Comparison of ENCODE assay signal across 1 cellular context in the genomic region with DNA sequence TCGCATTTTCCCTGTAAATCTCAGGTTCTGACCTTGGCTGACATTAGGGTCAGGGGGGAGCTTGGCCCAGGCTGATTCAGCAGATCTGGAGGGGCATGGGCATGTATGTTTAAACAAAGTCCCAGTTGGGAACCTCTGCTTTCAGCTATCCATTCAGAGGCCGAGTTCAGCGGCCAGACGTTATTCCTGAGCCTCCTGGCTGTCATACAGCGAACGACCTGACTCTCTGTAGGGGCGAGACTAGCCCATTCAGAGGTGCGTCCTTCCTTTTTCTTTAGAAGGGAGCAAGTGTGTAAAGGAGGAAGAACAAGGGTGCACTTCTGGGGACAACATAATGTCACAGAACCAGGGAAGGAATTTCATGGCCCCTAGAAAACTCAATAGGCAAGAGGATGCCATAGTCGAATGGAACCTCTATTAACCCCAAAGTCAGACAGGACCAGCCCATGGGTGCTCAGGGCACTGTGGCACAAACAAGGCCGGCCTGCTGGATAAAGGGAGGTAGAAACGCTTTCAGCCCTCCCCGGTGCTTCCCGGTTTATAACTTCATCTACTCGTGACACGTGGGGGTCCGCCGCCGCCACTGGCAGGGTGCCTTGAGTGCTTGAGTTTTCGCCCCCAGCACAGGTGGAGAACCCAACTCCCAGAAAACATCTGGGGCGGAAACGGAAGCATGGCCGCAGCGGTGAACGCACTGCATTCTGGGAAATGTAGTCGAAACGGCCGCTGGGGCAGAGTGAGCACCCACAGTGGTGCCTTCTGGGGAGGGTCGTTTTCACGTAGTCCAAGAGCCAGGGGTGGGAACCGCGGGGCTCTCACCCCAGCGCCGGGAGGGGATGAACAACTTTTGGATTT.
TF ChIP-seq lines count a peak whose summit lies in the region.

No MANE protein-coding gene starts in this region.

TF ChIP-seq in K562, 482 proteins besides CTCF, POLR2A, EP300 and RAD21 (continued from another document and continues in another):
- TF ChIP-seq, protein P1, sequence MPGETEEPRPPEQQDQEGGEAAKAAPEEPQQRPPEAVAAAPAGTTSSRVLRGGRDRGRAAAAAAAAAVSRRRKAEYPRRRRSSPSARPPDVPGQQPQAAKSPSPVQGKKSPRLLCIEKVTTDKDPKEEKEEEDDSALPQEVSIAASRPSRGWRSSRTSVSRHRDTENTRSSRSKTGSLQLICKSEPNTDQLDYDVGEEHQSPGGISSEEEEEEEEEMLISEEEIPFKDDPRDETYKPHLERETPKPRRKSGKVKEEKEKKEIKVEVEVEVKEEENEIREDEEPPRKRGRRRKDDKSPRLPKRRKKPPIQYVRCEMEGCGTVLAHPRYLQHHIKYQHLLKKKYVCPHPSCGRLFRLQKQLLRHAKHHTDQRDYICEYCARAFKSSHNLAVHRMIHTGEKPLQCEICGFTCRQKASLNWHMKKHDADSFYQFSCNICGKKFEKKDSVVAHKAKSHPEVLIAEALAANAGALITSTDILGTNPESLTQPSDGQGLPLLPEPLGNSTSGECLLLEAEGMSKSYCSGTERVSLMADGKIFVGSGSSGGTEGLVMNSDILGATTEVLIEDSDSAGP (CRISPR knock-in tag; IDR thresholded peaks at IDR 0.05), result no peak
- TF ChIP-seq, protein P2, sequence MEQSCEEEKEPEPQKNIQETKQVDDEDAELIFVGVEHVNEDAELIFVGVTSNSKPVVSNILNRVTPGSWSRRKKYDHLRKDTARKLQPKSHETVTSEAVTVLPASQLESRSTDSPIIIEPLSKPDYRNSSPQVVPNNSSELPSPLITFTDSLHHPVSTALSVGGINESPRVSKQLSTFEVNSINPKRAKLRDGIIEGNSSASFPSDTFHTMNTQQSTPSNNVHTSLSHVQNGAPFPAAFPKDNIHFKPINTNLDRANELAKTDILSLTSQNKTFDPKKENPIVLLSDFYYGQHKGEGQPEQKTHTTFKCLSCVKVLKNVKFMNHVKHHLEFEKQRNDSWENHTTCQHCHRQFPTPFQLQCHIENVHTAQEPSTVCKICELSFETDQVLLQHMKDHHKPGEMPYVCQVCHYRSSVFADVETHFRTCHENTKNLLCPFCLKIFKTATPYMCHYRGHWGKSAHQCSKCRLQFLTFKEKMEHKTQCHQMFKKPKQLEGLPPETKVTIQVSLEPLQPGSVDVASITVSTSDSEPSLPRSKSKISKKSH (CRISPR knock-in tag; IDR thresholded peaks at IDR 0.05), result no peak
- TF ChIP-seq ZNF584 (CRISPR knock-in tag; IDR thresholded peaks at IDR 0.05; ENCODE audit: low read depth) (peak; percentile 24; the same call in 1 of the 2 replicates), ELF2 (CRISPR knock-in tag; IDR thresholded peaks at IDR 0.05) (peak; percentile 62; the same call in 1 of the 2 replicates), ZNF75A (CRISPR knock-in tag; IDR thresholded peaks at IDR 0.05) (no peak), SMC3 (conservative IDR thresholded peaks at IDR 0.05; ENCODE audit: insufficient read depth, low read depth, low read length) (no peak), PHB2 (IDR thresholded peaks at IDR 0.05; ENCODE audit: low read depth) (no peak), ZC3H11A (IDR thresholded peaks at IDR 0.05; ENCODE audit: low read depth, low read length) (0 out of 2 replicates have a peak, but pooled peaks have one; percentile 21), TSC22D4 (tag; IDR thresholded peaks at IDR 0.05) (no peak), PCBP2 (IDR thresholded peaks at IDR 0.05; ENCODE audit: low read depth, low read length, poor library complexity, severe bottlenecking) (no peak), RBM34 (IDR thresholded peaks at IDR 0.05; ENCODE audit: borderline replicate concordance, insufficient read depth, low read length) (no peak), CHCHD3 (CRISPR knock-in tag; IDR thresholded peaks at IDR 0.05) (no peak), SIX5 (IDR thresholded peaks at IDR 0.05; ENCODE audit: borderline replicate concordance in 1 of 2, insufficient read depth in 1 of 2, low read depth in 1 of 2, low read length in 2 of 2) (peak; percentile 73 to 83), NCOR1 (IDR thresholded peaks at IDR 0.05) (no peak), HMG20A (CRISPR knock-in tag; conservative IDR thresholded peaks at IDR 0.05) (no peak), ETV6 (IDR thresholded peaks at IDR 0.05; ENCODE audit: borderline replicate concordance in 1 of 2, low read depth in 2 of 2, low read length in 1 of 2) (no peak), ETV6 (CRISPR knock-in tag; IDR thresholded peaks at IDR 0.05; ENCODE audit: borderline replicate concordance) (no peak), FOXK2 (conservative IDR thresholded peaks at IDR 0.05 in 1 of 2, IDR thresholded peaks at IDR 0.05 in 1 of 2; ENCODE audit: low read depth in 2 of 2) (no peak), NCOA6 (IDR thresholded peaks at IDR 0.05) (no peak), LARP7 (IDR thresholded peaks at IDR 0.05) (no peak), MTF1 (CRISPR knock-in tag; IDR thresholded peaks at IDR 0.05; ENCODE audit: borderline replicate concordance) (no peak), ZNF785 (CRISPR knock-in tag; IDR thresholded peaks at IDR 0.05) (no peak), ZNF146 (CRISPR knock-in tag; IDR thresholded peaks at IDR 0.05; ENCODE audit: unreplicated experiment) (no peak), ZFP30 (CRISPR knock-in tag; IDR thresholded peaks at IDR 0.05; ENCODE audit: borderline replicate concordance) (no peak), ZNF76 (CRISPR knock-in tag; IDR thresholded peaks at IDR 0.05; ENCODE audit: borderline replicate concordance) (no peak), HDAC6 (IDR thresholded peaks at IDR 0.05; ENCODE audit: low read depth, low read length) (no peak), ZNF165 (CRISPR knock-in tag; IDR thresholded peaks at IDR 0.05; ENCODE audit: borderline replicate concordance) (no peak)
- TF ChIP-seq, protein P3, sequence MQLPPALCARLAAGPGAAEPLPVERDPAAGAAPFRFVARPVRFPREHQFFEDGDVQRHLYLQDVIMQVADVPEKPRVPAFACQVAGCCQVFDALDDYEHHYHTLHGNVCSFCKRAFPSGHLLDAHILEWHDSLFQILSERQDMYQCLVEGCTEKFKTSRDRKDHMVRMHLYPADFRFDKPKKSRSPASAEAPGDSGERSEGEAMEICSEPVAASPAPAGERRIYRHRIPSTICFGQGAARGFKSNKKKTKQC (CRISPR knock-in tag; IDR thresholded peaks at IDR 0.05), result peak; percentile 45; the same call in 1 of the 2 replicates
- TF ChIP-seq, protein P4, sequence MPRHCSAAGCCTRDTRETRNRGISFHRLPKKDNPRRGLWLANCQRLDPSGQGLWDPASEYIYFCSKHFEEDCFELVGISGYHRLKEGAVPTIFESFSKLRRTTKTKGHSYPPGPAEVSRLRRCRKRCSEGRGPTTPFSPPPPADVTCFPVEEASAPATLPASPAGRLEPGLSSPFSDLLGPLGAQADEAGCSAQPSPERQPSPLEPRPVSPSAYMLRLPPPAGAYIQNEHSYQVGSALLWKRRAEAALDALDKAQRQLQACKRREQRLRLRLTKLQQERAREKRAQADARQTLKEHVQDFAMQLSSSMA (CRISPR knock-in tag; IDR thresholded peaks at IDR 0.05), result no peak
- TF ChIP-seq, protein P5, sequence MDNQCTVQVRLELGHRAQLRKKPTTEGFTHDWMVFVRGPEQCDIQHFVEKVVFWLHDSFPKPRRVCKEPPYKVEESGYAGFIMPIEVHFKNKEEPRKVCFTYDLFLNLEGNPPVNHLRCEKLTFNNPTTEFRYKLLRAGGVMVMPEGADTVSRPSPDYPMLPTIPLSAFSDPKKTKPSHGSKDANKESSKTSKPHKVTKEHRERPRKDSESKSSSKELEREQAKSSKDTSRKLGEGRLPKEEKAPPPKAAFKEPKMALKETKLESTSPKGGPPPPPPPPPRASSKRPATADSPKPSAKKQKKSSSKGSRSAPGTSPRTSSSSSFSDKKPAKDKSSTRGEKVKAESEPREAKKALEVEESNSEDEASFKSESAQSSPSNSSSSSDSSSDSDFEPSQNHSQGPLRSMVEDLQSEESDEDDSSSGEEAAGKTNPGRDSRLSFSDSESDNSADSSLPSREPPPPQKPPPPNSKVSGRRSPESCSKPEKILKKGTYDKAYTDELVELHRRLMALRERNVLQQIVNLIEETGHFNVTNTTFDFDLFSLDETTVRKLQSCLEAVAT (IDR thresholded peaks at IDR 0.05), result no peak
- TF ChIP-seq, protein P6, sequence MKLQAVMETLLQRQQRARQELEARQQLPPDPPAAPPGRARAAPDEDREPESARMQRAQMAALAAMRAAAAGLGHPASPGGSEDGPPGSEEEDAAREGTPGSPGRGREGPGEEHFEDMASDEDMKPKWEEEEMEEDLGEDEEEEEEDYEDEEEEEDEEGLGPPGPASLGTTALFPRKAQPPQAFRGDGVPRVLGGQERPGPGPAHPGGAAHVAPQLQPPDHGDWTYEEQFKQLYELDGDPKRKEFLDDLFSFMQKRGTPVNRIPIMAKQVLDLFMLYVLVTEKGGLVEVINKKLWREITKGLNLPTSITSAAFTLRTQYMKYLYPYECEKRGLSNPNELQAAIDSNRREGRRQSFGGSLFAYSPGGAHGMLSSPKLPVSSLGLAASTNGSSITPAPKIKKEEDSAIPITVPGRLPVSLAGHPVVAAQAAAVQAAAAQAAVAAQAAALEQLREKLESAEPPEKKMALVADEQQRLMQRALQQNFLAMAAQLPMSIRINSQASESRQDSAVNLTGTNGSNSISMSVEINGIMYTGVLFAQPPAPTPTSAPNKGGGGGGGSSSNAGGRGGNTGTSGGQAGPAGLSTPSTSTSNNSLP (IDR thresholded peaks at IDR 0.05; ENCODE audit: borderline replicate concordance, low read depth, low read length), result no peak
- TF ChIP-seq, protein P7, sequence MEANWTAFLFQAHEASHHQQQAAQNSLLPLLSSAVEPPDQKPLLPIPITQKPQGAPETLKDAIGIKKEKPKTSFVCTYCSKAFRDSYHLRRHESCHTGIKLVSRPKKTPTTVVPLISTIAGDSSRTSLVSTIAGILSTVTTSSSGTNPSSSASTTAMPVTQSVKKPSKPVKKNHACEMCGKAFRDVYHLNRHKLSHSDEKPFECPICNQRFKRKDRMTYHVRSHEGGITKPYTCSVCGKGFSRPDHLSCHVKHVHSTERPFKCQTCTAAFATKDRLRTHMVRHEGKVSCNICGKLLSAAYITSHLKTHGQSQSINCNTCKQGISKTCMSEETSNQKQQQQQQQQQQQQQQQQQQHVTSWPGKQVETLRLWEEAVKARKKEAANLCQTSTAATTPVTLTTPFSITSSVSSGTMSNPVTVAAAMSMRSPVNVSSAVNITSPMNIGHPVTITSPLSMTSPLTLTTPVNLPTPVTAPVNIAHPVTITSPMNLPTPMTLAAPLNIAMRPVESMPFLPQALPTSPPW (CRISPR knock-in tag; IDR thresholded peaks at IDR 0.05), result peak; percentile 40; the same call in 1 of the 2 replicates
- TF ChIP-seq, protein P8, sequence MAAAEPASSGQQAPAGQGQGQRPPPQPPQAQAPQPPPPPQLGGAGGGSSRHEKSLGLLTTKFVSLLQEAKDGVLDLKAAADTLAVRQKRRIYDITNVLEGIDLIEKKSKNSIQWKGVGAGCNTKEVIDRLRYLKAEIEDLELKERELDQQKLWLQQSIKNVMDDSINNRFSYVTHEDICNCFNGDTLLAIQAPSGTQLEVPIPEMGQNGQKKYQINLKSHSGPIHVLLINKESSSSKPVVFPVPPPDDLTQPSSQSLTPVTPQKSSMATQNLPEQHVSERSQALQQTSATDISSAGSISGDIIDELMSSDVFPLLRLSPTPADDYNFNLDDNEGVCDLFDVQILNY (CRISPR knock-in tag; IDR thresholded peaks at IDR 0.05), result no peak
- TF ChIP-seq, protein P9, sequence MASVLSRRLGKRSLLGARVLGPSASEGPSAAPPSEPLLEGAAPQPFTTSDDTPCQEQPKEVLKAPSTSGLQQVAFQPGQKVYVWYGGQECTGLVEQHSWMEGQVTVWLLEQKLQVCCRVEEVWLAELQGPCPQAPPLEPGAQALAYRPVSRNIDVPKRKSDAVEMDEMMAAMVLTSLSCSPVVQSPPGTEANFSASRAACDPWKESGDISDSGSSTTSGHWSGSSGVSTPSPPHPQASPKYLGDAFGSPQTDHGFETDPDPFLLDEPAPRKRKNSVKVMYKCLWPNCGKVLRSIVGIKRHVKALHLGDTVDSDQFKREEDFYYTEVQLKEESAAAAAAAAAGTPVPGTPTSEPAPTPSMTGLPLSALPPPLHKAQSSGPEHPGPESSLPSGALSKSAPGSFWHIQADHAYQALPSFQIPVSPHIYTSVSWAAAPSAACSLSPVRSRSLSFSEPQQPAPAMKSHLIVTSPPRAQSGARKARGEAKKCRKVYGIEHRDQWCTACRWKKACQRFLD (CRISPR knock-in tag; IDR thresholded peaks at IDR 0.05), result no peak
- TF ChIP-seq, protein P10, sequence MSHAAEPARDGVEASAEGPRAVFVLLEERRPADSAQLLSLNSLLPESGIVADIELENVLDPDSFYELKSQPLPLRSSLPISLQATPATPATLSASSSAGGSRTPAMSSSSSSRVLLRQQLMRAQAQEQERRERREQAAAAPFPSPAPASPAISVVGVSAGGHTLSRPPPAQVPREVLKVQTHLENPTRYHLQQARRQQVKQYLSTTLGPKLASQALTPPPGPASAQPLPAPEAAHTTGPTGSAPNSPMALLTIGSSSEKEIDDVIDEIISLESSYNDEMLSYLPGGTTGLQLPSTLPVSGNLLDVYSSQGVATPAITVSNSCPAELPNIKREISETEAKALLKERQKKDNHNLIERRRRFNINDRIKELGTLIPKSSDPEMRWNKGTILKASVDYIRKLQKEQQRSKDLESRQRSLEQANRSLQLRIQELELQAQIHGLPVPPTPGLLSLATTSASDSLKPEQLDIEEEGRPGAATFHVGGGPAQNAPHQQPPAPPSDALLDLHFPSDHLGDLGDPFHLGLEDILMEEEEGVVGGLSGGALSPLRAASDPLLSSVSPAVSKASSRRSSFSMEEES (CRISPR knock-in tag; IDR thresholded peaks at IDR 0.05), result no peak
- TF ChIP-seq, protein P11, sequence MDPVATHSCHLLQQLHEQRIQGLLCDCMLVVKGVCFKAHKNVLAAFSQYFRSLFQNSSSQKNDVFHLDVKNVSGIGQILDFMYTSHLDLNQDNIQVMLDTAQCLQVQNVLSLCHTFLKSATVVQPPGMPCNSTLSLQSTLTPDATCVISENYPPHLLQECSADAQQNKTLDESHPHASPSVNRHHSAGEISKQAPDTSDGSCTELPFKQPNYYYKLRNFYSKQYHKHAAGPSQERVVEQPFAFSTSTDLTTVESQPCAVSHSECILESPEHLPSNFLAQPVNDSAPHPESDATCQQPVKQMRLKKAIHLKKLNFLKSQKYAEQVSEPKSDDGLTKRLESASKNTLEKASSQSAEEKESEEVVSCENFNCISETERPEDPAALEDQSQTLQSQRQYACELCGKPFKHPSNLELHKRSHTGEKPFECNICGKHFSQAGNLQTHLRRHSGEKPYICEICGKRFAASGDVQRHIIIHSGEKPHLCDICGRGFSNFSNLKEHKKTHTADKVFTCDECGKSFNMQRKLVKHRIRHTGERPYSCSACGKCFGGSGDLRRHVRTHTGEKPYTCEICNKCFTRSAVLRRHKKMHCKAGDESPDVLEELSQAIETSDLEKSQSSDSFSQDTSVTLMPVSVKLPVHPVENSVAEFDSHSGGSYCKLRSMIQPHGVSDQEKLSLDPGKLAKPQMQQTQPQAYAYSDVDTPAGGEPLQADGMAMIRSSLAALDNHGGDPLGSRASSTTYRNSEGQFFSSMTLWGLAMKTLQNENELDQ (CRISPR knock-in tag; IDR thresholded peaks at IDR 0.05; ENCODE audit: borderline replicate concordance), result no peak
